Comparison of ENCODE assay signal across 21 cellular contexts in the genomic region with DNA sequence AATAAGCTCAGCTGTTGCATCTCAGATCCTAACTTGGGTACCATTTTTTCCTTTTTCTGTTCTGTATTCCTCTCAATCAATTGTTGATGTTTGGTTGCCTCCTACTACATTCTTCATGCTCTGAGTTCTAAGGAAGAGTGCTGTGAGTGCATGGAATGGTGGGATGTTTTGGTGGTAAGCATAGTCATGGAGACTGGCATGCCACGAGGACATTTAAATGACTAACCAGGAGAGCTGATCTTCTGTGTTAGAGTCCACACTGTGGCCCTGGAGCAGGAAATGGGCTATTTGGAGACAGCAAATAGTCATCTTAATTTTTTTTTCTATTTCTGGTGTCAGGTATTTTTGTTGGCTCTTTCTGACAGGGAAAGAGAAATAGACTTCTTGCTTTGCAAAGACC.
"Had no signal": no experiment of that assay in that cellular context is flagged by ENCODE, and none has a peak within 500 bp of the region (broad histone marks: within the 10 kb centered on the region; RNA-seq: fewer than 3 reads in every experiment).

No MANE protein-coding gene starts in this region.

- H3K4me3 ChIP-seq: coronary artery, left lung, ovary, psoas muscle, skin epidermis had no signal

- H3K27me3 ChIP-seq: left lung, ovary had no signal

- H3K4me1 Mint-ChIP-seq: activated CD4-positive, alpha-beta T cell treated with anti-CD3 and anti-CD28 coated beads, Interleukin-2, amount 10 ng/mL, durations not matched to agents 7 days and 5 days; central memory CD8-positive, alpha-beta T cell; neural crest cell; stimulated activated naive CD8-positive, alpha-beta T cell treated with anti-CD3 and anti-CD28 coated beads, Interleukin-15, amount 100 ng/mL, for 72 hours had no signal

- H3K9me3 Mint-ChIP-seq: activated CD4-positive, alpha-beta T cell treated with anti-CD3 and anti-CD28 coated beads, Interleukin-2, amount 10 ng/mL, durations not matched to agents 7 days and 5 days; activated T-cell treated with anti-CD3 and anti-CD28 coated beads, Interleukin-2, amount 50 U/mL, for 24 hours; activated T-helper 2 cell treated with anti-CD3 and anti-CD28 coated beads, Interferon-gamma antibody, Interleukin-2, Interleukin-4, amounts not matched to agents 10 μg/mL and 5 μg/mL and 100 μg/mL, durations not matched to agents 14 hours and 24 hours and 36 hours; central memory CD8-positive, alpha-beta T cell; neural crest cell; stimulated activated naive CD8-positive, alpha-beta T cell treated with anti-CD3 and anti-CD28 coated beads, Interleukin-15, amount 100 ng/mL, for 72 hours; type B pancreatic cell had no signal

- ATAC-seq: activated CD4-positive, CD25-positive, alpha-beta regulatory T cell treated with anti-CD3 and anti-CD28 coated beads, Interleukin-2, amount 50 U/mL, for 24 hours; activated CD8-positive, alpha-beta T cell treated with anti-CD3 and anti-CD28 coated beads, Interleukin-2, amount 10 ng/mL, durations not matched to agents 7 days and 5 days; left lung; psoas muscle; stimulated activated naive CD8-positive, alpha-beta T cell treated with anti-CD3 and anti-CD28 coated beads, Interleukin-15, amount 100 ng/mL, for 72 hours had no signal

- H3K9me3 ChIP-seq: left lung, ovary, psoas muscle had no signal

- H3K4me3 Mint-ChIP-seq: activated CD4-positive, alpha-beta T cell treated with anti-CD3 and anti-CD28 coated beads, Interleukin-2, amount 10 ng/mL, durations not matched to agents 7 days and 5 days; activated CD8-positive, alpha-beta T cell treated with anti-CD3 and anti-CD28 coated beads, Interleukin-2, amount 10 ng/mL, durations not matched to agents 7 days and 5 days; activated T-cell treated with anti-CD3 and anti-CD28 coated beads, Interleukin-2, amount 50 U/mL, for 24 hours; central memory CD8-positive, alpha-beta T cell; neural crest cell; stimulated activated naive CD8-positive, alpha-beta T cell treated with anti-CD3 and anti-CD28 coated beads, Interleukin-15, amount 100 ng/mL, for 72 hours; type B pancreatic cell had no signal

- H3K36me3 Mint-ChIP-seq: type B pancreatic cell had no signal

- H3K27ac ChIP-seq: coronary artery, left lung, ovary, psoas muscle, skin epidermis had no signal

- DNase-seq: activated CD4-positive, alpha-beta T cell treated with anti-CD3 and anti-CD28 coated beads, Interleukin-2, amount 10 ng/mL, durations not matched to agents 7 days and 5 days; activated CD8-positive, alpha-beta T cell treated with anti-CD3 and anti-CD28 coated beads, Interleukin-2, amount 10 ng/mL, durations not matched to agents 7 days and 5 days; activated naive CD4-positive, alpha-beta T cell treated with Interleukin-2 at 50 U/mL for 16 hours; activated T-cell treated with anti-CD3 and anti-CD28 coated beads, Interleukin-2, amount 50 U/mL, for 24 hours; left lung; mammary epithelial cell; midbrain; ovary; psoas muscle; right cardiac atrium; stimulated activated CD4-positive, alpha-beta T cell treated with anti-CD3 and anti-CD28 coated beads, Interleukin-15, amount 100 ng/mL, for 24 hours; stimulated activated CD4-positive, alpha-beta T cell treated with anti-CD3 and anti-CD28 coated beads, Interleukin-2, amount 100 ng/mL, for 48 hours; stimulated activated naive CD8-positive, alpha-beta T cell treated with anti-CD3 and anti-CD28 coated beads, Interleukin-15, amount 100 ng/mL, for 72 hours; T-helper 9 cell had no signal

- H3K27me3 Mint-ChIP-seq: central memory CD8-positive, alpha-beta T cell; stimulated activated naive CD8-positive, alpha-beta T cell treated with anti-CD3 and anti-CD28 coated beads, Interleukin-15, amount 100 ng/mL, for 72 hours; type B pancreatic cell had no signal

- H3K4me1 ChIP-seq: left lung, psoas muscle had no signal

- H3K27ac Mint-ChIP-seq: activated CD4-positive, alpha-beta T cell treated with anti-CD3 and anti-CD28 coated beads, Interleukin-2, amount 10 ng/mL, durations not matched to agents 7 days and 5 days; activated CD8-positive, alpha-beta T cell treated with anti-CD3 and anti-CD28 coated beads, Interleukin-2, amount 10 ng/mL, durations not matched to agents 7 days and 5 days; activated T-cell treated with anti-CD3 and anti-CD28 coated beads, Interleukin-2, amount 50 U/mL, for 24 hours; activated T-helper 2 cell treated with anti-CD3 and anti-CD28 coated beads, Interferon-gamma antibody, Interleukin-2, Interleukin-4, amounts not matched to agents 10 μg/mL and 5 μg/mL and 100 μg/mL, durations not matched to agents 14 hours and 24 hours and 36 hours; stimulated activated naive CD8-positive, alpha-beta T cell treated with anti-CD3 and anti-CD28 coated beads, Interleukin-15, amount 100 ng/mL, for 72 hours; type B pancreatic cell had no signal

- H3K36me3 ChIP-seq: left lung, ovary had no signal
